8 cellular contexts compared by ENCODE assay signal in genomic region chr15:67521770-67522568, GRCh38. TPM values are rescaled to one million over a fixed set of nuclear protein-coding genes. Genes with fewer than 3 reads are reported as not detected.
DNase-seq lines count a peak whose midpoint lies in the region; ATAC-seq and TF ChIP-seq lines count a peak whose summit lies in the region.

No MANE protein-coding gene starts in this region.

- H3K4me3 ChIP-seq in cardiac muscle cell = peak overlapping the region; percentile 54

- no peaks in the 10 kb centered on the region for H3K9me3 Mint-ChIP-seq in activated T-helper 1 cell treated with anti-CD3 and anti-CD28 coated beads, Interleukin-12 subunit alpha, Interleukin-12 subunit beta, Interleukin-2, Interleukin-4 antibody, amounts not matched to agents 30 ng/mL and 10 ng/mL and 1 ng/mL, durations not matched to agents 14 hours and 24 hours and 36 hours
- H3K9me3 Mint-ChIP-seq in progenitor cell of endocrine pancreas (ENCODE audit: low read depth) = no peaks in the 10 kb centered on the region

- peak overlapping the region; percentile 95 for H3K4me3 Mint-ChIP-seq in activated T-helper 1 cell treated with anti-CD3 and anti-CD28 coated beads, Interleukin-12 subunit alpha, Interleukin-12 subunit beta, Interleukin-2, Interleukin-4 antibody, amounts not matched to agents 30 ng/mL and 10 ng/mL and 1 ng/mL, durations not matched to agents 14 hours and 24 hours and 36 hours
- H3K4me3 Mint-ChIP-seq in progenitor cell of endocrine pancreas (ENCODE audit: low read depth) = peak overlapping the region; percentile 87

- intact Hi-C loops in activated T-helper 1 cell treated with anti-CD3 and anti-CD28 coated beads, Interleukin-12 subunit alpha, Interleukin-12 subunit beta, Interleukin-2, Interleukin-4 antibody, amounts not matched to agents 30 ng/mL and 10 ng/mL and 1 ng/mL, durations not matched to agents 14 hours and 24 hours and 36 hours (cut with micrococcal nuclease) = loop anchor here (1.0 to 10.0 kb wide), 8 partner anchors 19 to 533 kb away; partner anchors contain the start of genes AAGAB, IQCH, PIAS1 and RNU6-1

- H3K9me3 ChIP-seq in cardiac muscle cell (ENCODE audit: low read depth) = no peaks in the 10 kb centered on the region

- H3K4me1 Mint-ChIP-seq in activated T-helper 1 cell treated with anti-CD3 and anti-CD28 coated beads, Interleukin-12 subunit alpha, Interleukin-12 subunit beta, Interleukin-2, Interleukin-4 antibody, amounts not matched to agents 30 ng/mL and 10 ng/mL and 1 ng/mL, durations not matched to agents 14 hours and 24 hours and 36 hours (ENCODE audit: low read depth) = peaks cover 25% of the 10 kb centered on the region
- H3K4me1 Mint-ChIP-seq in progenitor cell of endocrine pancreas (ENCODE audit: low read depth) = peaks cover 21% of the 10 kb centered on the region

- H3K27me3 Mint-ChIP-seq in activated T-helper 1 cell treated with anti-CD3 and anti-CD28 coated beads, Interleukin-12 subunit alpha, Interleukin-12 subunit beta, Interleukin-2, Interleukin-4 antibody, amounts not matched to agents 30 ng/mL and 10 ng/mL and 1 ng/mL, durations not matched to agents 14 hours and 24 hours and 36 hours (ENCODE audit: insufficient read depth) = no peaks in the 10 kb centered on the region
- no peaks in the 10 kb centered on the region for H3K27me3 Mint-ChIP-seq in progenitor cell of endocrine pancreas

- no peak for TF ChIP-seq CTCF in cardiac muscle cell (IDR thresholded peaks at IDR 0.05; ENCODE audit: low read depth, low read length)
- no peak for TF ChIP-seq CTCF in progenitor cell of endocrine pancreas (IDR thresholded peaks at IDR 0.05; ENCODE audit: unreplicated experiment)

- DNase-seq in GM04504 (ENCODE audit: low read depth) = peak; percentile 42
- peak; percentile 58 for DNase-seq in KBM-7
- DNase-seq in activated T-helper 1 cell treated with anti-CD3 and anti-CD28 coated beads, Interleukin-12 subunit alpha, Interleukin-12 subunit beta, Interleukin-2, Interleukin-4 antibody, amounts not matched to agents 30 ng/mL and 10 ng/mL and 1 ng/mL, durations not matched to agents 14 hours and 24 hours and 36 hours (ENCODE audit: low spot score) = no peak
- peak in 1 of 2 donors; percentile 44 for DNase-seq in cardiac muscle cell (ENCODE audit: low read depth in 1 of 2, low spot score in 1 of 2)
- no peak for DNase-seq in progenitor cell of endocrine pancreas (ENCODE audit: low spot score, unreplicated experiment)
- DNase-seq in stimulated activated CD4-positive, alpha-beta T cell treated with anti-CD3 and anti-CD28 coated beads, Interleukin-4, amount 100 ng/mL, for 24 hours = no peak
- no peak for DNase-seq in effector CD4-positive, alpha-beta T cell

- no peaks in the 10 kb centered on the region for H3K27me3 ChIP-seq in cardiac muscle cell

- peak overlapping the region; percentile 97 for H3K27ac ChIP-seq in cardiac muscle cell

- in situ Hi-C loops in KBM-7 (cut with MboI; ENCODE audit: low pct_unique_long_range_greater_than_20kb, low sequenced_read_pairs) = no loop called here

- no peaks in the 10 kb centered on the region for H3K36me3 ChIP-seq in cardiac muscle cell

- ATAC-seq in GM19463 (IDR thresholded peaks at IDR 0.05; ENCODE audit: unreplicated experiment) = no peak

- peaks cover 5% of the 10 kb centered on the region for H3K36me3 Mint-ChIP-seq in activated T-helper 1 cell treated with anti-CD3 and anti-CD28 coated beads, Interleukin-12 subunit alpha, Interleukin-12 subunit beta, Interleukin-2, Interleukin-4 antibody, amounts not matched to agents 30 ng/mL and 10 ng/mL and 1 ng/mL, durations not matched to agents 14 hours and 24 hours and 36 hours (ENCODE audit: low read depth)
- H3K36me3 Mint-ChIP-seq in progenitor cell of endocrine pancreas (ENCODE audit: insufficient read depth) = peaks cover 6% of the 10 kb centered on the region

- peaks cover 15% of the 10 kb centered on the region for H3K4me1 ChIP-seq in cardiac muscle cell (ENCODE audit: low read depth)

- H3K27ac Mint-ChIP-seq in activated T-helper 1 cell treated with anti-CD3 and anti-CD28 coated beads, Interleukin-12 subunit alpha, Interleukin-12 subunit beta, Interleukin-2, Interleukin-4 antibody, amounts not matched to agents 30 ng/mL and 10 ng/mL and 1 ng/mL, durations not matched to agents 14 hours and 24 hours and 36 hours = peak overlapping the region; percentile 98
- H3K27ac Mint-ChIP-seq in progenitor cell of endocrine pancreas = peak overlapping the region; percentile 98

RNA-seq across cellular contexts. Expression of gene C15orf61, which starts 1.0 kb away (rescaled TPM):
- total RNA-seq in activated T-helper 1 cell treated with anti-CD3 and anti-CD28 coated beads, Interleukin-12 subunit alpha, Interleukin-12 subunit beta, Interleukin-2, Interleukin-4 antibody, amounts not matched to agents 30 ng/mL and 10 ng/mL and 1 ng/mL, durations not matched to agents 14 hours and 24 hours and 36 hours = 6.6 and 6.9 TPM in 2 replicates
- total RNA-seq in cardiac muscle cell = 5.1 and 6.8 TPM in 2 replicates
- polyA plus RNA-seq in cardiac muscle cell = 7.2 and 9.1 TPM in 2 replicates
- total RNA-seq in progenitor cell of endocrine pancreas = 9.2 and 9.6 TPM in 2 replicates

RNA-seq across cellular contexts. Expression of gene MAP2K5, which starts 20.5 kb away (rescaled TPM):
- 22.1 and 27.5 TPM in 2 replicates for total RNA-seq in activated T-helper 1 cell treated with anti-CD3 and anti-CD28 coated beads, Interleukin-12 subunit alpha, Interleukin-12 subunit beta, Interleukin-2, Interleukin-4 antibody, amounts not matched to agents 30 ng/mL and 10 ng/mL and 1 ng/mL, durations not matched to agents 14 hours and 24 hours and 36 hours
- total RNA-seq in cardiac muscle cell (6.8 and 9.2 TPM in 2 replicates), progenitor cell of endocrine pancreas (26.0 and 30.7 TPM in 2 replicates)
- polyA plus RNA-seq in cardiac muscle cell = 13.6 and 21.7 TPM in 2 replicates

Comparison
In these comparisons a context has a peak if more than half of its experiments do, and no peak if none do; other contexts are left out.
1. DNase-seq: peak in GM04504 (single experiment) and KBM-7 (single experiment); none in activated T-helper 1 cell treated with anti-CD3 and anti-CD28 coated beads, Interleukin-12 subunit alpha, Interleukin-12 subunit beta, Interleukin-2, Interleukin-4 antibody, amounts not matched to agents 30 ng/mL and 10 ng/mL and 1 ng/mL, durations not matched to agents 14 hours and 24 hours and 36 hours (single experiment), progenitor cell of endocrine pancreas (single experiment), stimulated activated CD4-positive, alpha-beta T cell treated with anti-CD3 and anti-CD28 coated beads, Interleukin-4, amount 100 ng/mL, for 24 hours (single experiment) and effector CD4-positive, alpha-beta T cell (single experiment).